In genomic region chr5:27706832-27707231, GRCh38 we compare ENCODE assay signal across 25 cellular contexts.
DNase-seq lines count a peak whose midpoint lies in the region; ATAC-seq and TF ChIP-seq lines count a peak whose summit lies in the region.
"Had no signal": no experiment of that assay in that cellular context is flagged by ENCODE, and none has a peak within 500 bp of the region (broad histone marks: within the 10 kb centered on the region; RNA-seq: fewer than 3 reads in every experiment).

No MANE protein-coding gene starts in this region.

- no peaks in the 10 kb centered on the region for H3K9me3 ChIP-seq in body of pancreas
- H3K9me3 ChIP-seq in esophagus muscularis mucosa, result no peaks in the 10 kb centered on the region
- H3K9me3 ChIP-seq: gastrocnemius medialis, transverse colon had no signal

- no peak overlapping the region for H3K27ac ChIP-seq in brain microvascular endothelial cell
- no peak overlapping the region for H3K27ac ChIP-seq in body of pancreas
- no peak overlapping the region for H3K27ac ChIP-seq in esophagus muscularis mucosa (replicated peaks in 1 of 4)
- H3K27ac ChIP-seq: 22Rv1, gastrocnemius medialis, PC-9, transverse colon had no signal

- TF ChIP-seq CTCF in brain microvascular endothelial cell (IDR thresholded peaks at IDR 0.05; ENCODE audit: low read depth, low read length, missing control alignments), result no peak
- no peak for TF ChIP-seq CTCF in kidney epithelial cell (IDR thresholded peaks at IDR 0.05; ENCODE audit: insufficient read depth, low read length, poor library complexity, severe bottlenecking)
- TF ChIP-seq CTCF in body of pancreas (IDR thresholded peaks at IDR 0.05), result no peak
- TF ChIP-seq CTCF in esophagus muscularis mucosa (IDR thresholded peaks at IDR 0.05), result no peak

- TF ChIP-seq POLR2A in body of pancreas (IDR thresholded peaks at IDR 0.05) (no peak), esophagus muscularis mucosa (IDR thresholded peaks at IDR 0.05; ENCODE audit: low read depth) (no peak)

- in situ Hi-C loops in brain microvascular endothelial cell (cut with HindIII; ENCODE audit: low pct_ligation_motif_present, low sequenced_read_pairs), result no loop called here

- no peak for ATAC-seq in body of pancreas
- ATAC-seq: activated naive CD8-positive, alpha-beta T cell treated with anti-CD3 and anti-CD28 coated beads, Interleukin-2, amount 50 U/mL, for 24 hours; gastrocnemius medialis; HCT116; K562; SK-N-SH treated with all-trans-retinoic acid at 6 μM for 48 hours; stimulated activated naive CD8-positive, alpha-beta T cell treated with anti-CD3 and anti-CD28 coated beads, Interleukin-15, amount 100 ng/mL, for 72 hours; WTC11 had no signal

- H3K27me3 ChIP-seq in brain microvascular endothelial cell (replicated peaks), result no peaks in the 10 kb centered on the region
- H3K27me3 ChIP-seq in kidney epithelial cell (ENCODE audit: control insufficient read depth, insufficient read depth, low read length), result no peaks in the 10 kb centered on the region
- H3K27me3 ChIP-seq in body of pancreas, result no peaks in the 10 kb centered on the region
- H3K27me3 ChIP-seq in esophagus muscularis mucosa, result no peaks in the 10 kb centered on the region
- H3K27me3 ChIP-seq: gastrocnemius medialis, transverse colon had no signal

- H3K4me3 ChIP-seq in brain microvascular endothelial cell (ENCODE audit: low read depth, low read length) (no peak overlapping the region), kidney epithelial cell (ENCODE audit: low read depth, low read length) (no peak overlapping the region), body of pancreas (no peak overlapping the region), esophagus muscularis mucosa (no peak overlapping the region)
- H3K4me3 ChIP-seq: gastrocnemius medialis, K562, PC-9, transverse colon had no signal

- H3K36me3 ChIP-seq in brain microvascular endothelial cell (replicated peaks) (no peaks in the 10 kb centered on the region), kidney epithelial cell (ENCODE audit: control insufficient read depth, insufficient read depth, low read length) (no peaks in the 10 kb centered on the region), body of pancreas (replicated peaks in 1 of 2; ENCODE audit: insufficient read depth in 1 of 2, low read depth in 2 of 2) (no peaks in the 10 kb centered on the region), esophagus muscularis mucosa (no peaks in the 10 kb centered on the region)
- H3K36me3 ChIP-seq: gastrocnemius medialis, transverse colon had no signal

- H3K4me1 ChIP-seq in body of pancreas, result no peaks in the 10 kb centered on the region
- H3K4me1 ChIP-seq in esophagus muscularis mucosa, result no peaks in the 10 kb centered on the region
- H3K4me1 ChIP-seq: gastrocnemius medialis, transverse colon had no signal

- DNase-seq in DMS53 (lab: John Stamatoyannopoulos, UW) (peak; percentile 7), DMS53 treated with DMSO at 0.1 percent for 48 hours (lab: John Stamatoyannopoulos, UW; ENCODE audit: unreplicated experiment) (no peak), NOMO-1 treated with dmso at 0.1 percent for 144 hours (lab: John Stamatoyannopoulos, UW; ENCODE audit: unreplicated experiment) (peak; percentile 81), brain microvascular endothelial cell (peak; percentile 5), kidney epithelial cell (ENCODE audit: low read depth) (peak; percentile 19), body of pancreas (no peak), NCI-H510A treated with DMSO at 0.1 percent for 48 hours (lab: John Stamatoyannopoulos, UW) (no peak), esophagus muscularis mucosa (ENCODE audit: extremely low spot score) (no peak)
- DNase-seq: activated CD4-positive, alpha-beta T cell treated with anti-CD3 and anti-CD28 coated beads, Interleukin-2, amount 50 U/mL, for 48 hours; activated CD8-positive, alpha-beta memory T cell treated with anti-CD3 and anti-CD28 coated beads, Interleukin-2, amount 50 U/mL, for 48 hours; activated naive CD8-positive, alpha-beta T cell treated with anti-CD3 and anti-CD28 coated beads, Interleukin-2, amount 50 U/mL, for 24 hours; DMS79; gastrocnemius medialis; NCI-H1048; NCI-H187 treated with DMSO at 0.1 percent for 48 hours; NCI-H748 treated with DMSO at 0.1 percent for 48 hours; PC-9; stimulated activated CD4-positive, alpha-beta T cell treated with anti-CD3 and anti-CD28 coated beads, Interleukin-4, amount 100 ng/mL, for 24 hours; stimulated activated naive CD8-positive, alpha-beta T cell treated with anti-CD3 and anti-CD28 coated beads, Interleukin-15, amount 100 ng/mL, for 72 hours; transverse colon had no signal

- intact Hi-C loops in body of pancreas (cut with DNase I), result no loop called here
- intact Hi-C loops in esophagus muscularis mucosa (cut with DNase I), result no loop called here

- no peak for TF ChIP-seq EP300 in esophagus muscularis mucosa (IDR thresholded peaks at IDR 0.05)

Comparison
In these comparisons a context has a peak if more than half of its experiments do, and no peak if none do; other contexts are left out.
1. DNase-seq: peak in DMS53 (single experiment), NOMO-1 treated with dmso at 0.1 percent for 144 hours (single experiment), brain microvascular endothelial cell (single experiment) and kidney epithelial cell (single experiment); none in DMS53 treated with DMSO at 0.1 percent for 48 hours (single experiment), body of pancreas (0 of 4), NCI-H510A treated with DMSO at 0.1 percent for 48 hours (single experiment) and esophagus muscularis mucosa (single experiment).